16 cellular contexts compared by ENCODE assay signal in genomic region chr17:40484973-40485530, GRCh38. TPM values are rescaled to one million over a fixed set of nuclear protein-coding genes. Genes with fewer than 3 reads are reported as not detected.
DNase-seq lines count a peak whose midpoint lies in the region; ATAC-seq, FAIRE-seq and TF ChIP-seq lines count a peak whose summit lies in the region.
"Had no signal": no experiment of that assay in that cellular context is flagged by ENCODE, and none has a peak within 500 bp of the region (broad histone marks: within the 10 kb centered on the region; RNA-seq: fewer than 3 reads in every experiment).

No MANE protein-coding gene starts in this region.

- H3K23ac ChIP-seq in trophoblast cell (ENCODE audit: low read length): no peak overlapping the region

- H3K9ac ChIP-seq in PC-3 (ENCODE audit: low read length) (peak overlapping the region; percentile 79), trophoblast cell (ENCODE audit: low read length) (no peak overlapping the region)

- H2BK12ac ChIP-seq in trophoblast cell (ENCODE audit: low read length): no peak overlapping the region

- no peak overlapping the region for H4K91ac ChIP-seq in trophoblast cell (ENCODE audit: low read depth, low read length)

- POLR2A ChIA-PET in PC-3 (lab: Charles Lee; ENCODE audit: unreplicated experiment): no interaction called here

- H2AFZ ChIP-seq in ACC112 (ENCODE audit: low read length, unreplicated experiment) (no peak overlapping the region), PC-3 (ENCODE audit: low read length) (no peak overlapping the region), trophoblast cell (ENCODE audit: insufficient read depth, low read length, poor library complexity) (no peak overlapping the region)

- H3K27me3 ChIP-seq in ACC112 (ENCODE audit: insufficient read depth, low read length) (no peaks in the 10 kb centered on the region), PC-3 (ENCODE audit: low read length) (no peaks in the 10 kb centered on the region), trophoblast cell (ENCODE audit: insufficient read depth, low read length) (no peaks in the 10 kb centered on the region), ovary (no peaks in the 10 kb centered on the region), small intestine (ENCODE audit: control insufficient read depth in 2 of 2, insufficient read depth in 2 of 2, low read length in 2 of 2) (no peaks in the 10 kb centered on the region)

- WGBS in trophoblast cell (ENCODE audit: extremely low coverage, insufficient coverage, insufficient read length): no CpG with 5 or more reads among the region's 7 CpGs
- WGBS in ovary, 3 donors: 70 to 86% (median 75%) methylated on average over 7 of the region's 7 CpGs
- 80 to 83% (median 83%) methylated on average over 7 of the region's 7 CpGs for WGBS in small intestine, 3 donors

- H3K4me2 ChIP-seq in PC-3 (ENCODE audit: low read length): 0 out of 2 replicates have a peak overlapping the region, but pooled peaks have one; percentile 74
- no peak overlapping the region for H3K4me2 ChIP-seq in trophoblast cell (ENCODE audit: low read length)

- no peaks in the 10 kb centered on the region for H3K9me2 ChIP-seq in PC-3 (replicated peaks; ENCODE audit: low read length)

- CTCF ChIA-PET in PC-3 (lab: Charles Lee): interaction anchor here (0.6 kb wide), 1 partner anchor 9 kb away, joined by 15 read pairs; no protein-coding TSS in a partner anchor

- intact Hi-C loops in PC-3 (cut with micrococcal nuclease): loop anchor here (5.0 kb wide), 1 partner anchor 47 kb away; no protein-coding TSS in a partner anchor
- intact Hi-C loops in ovary (cut with DNase I): loop anchor here in 1 of 4 donors (10.0 kb wide), 1 partner anchor 50 kb away; no protein-coding TSS in a partner anchor

- no peak for FAIRE-seq in small intestine (lab: Jason Lieb, UNC)
- FAIRE-seq: endothelial cell of umbilical vein, RCC 7860 had no signal

- no peaks in the 10 kb centered on the region for H3K36me3 ChIP-seq in ACC112 (ENCODE audit: insufficient read depth, low read length)
- H3K36me3 ChIP-seq in PC-3 (ENCODE audit: low read depth, low read length): peaks cover 58% of the 10 kb centered on the region
- H3K36me3 ChIP-seq in trophoblast cell (ENCODE audit: control insufficient read depth in 1 of 2, insufficient read depth in 2 of 2, low read length in 2 of 2): no peaks in the 10 kb centered on the region
- no peaks in the 10 kb centered on the region for H3K36me3 ChIP-seq in ovary
- H3K36me3 ChIP-seq in small intestine (ENCODE audit: control insufficient read depth in 2 of 2, insufficient read depth in 2 of 2, low read length in 2 of 2): no peaks in the 10 kb centered on the region
- H3K36me3 ChIP-seq: HAP-1 had no signal

- H3K4me3 ChIP-seq in ACC112 (ENCODE audit: low read depth, low read length): no peak overlapping the region
- no peak overlapping the region for H3K4me3 ChIP-seq in PC-3 (ENCODE audit: low read length)
- no peak overlapping the region for H3K4me3 ChIP-seq in trophoblast cell (ENCODE audit: low read depth, low read length)
- H3K4me3 ChIP-seq in ovary: no peak overlapping the region
- H3K4me3 ChIP-seq in small intestine (ENCODE audit: low read depth in 1 of 2, low read length in 2 of 2): no peak overlapping the region
- H3K4me3 ChIP-seq: HAP-1 had no signal

- H3K9me3 ChIP-seq in PC-3 (ENCODE audit: low read length): no peaks in the 10 kb centered on the region
- no peaks in the 10 kb centered on the region for H3K9me3 ChIP-seq in trophoblast cell (ENCODE audit: insufficient read depth, low read depth, low read length)
- no peaks in the 10 kb centered on the region for H3K9me3 ChIP-seq in ovary
- H3K9me3 ChIP-seq in small intestine (ENCODE audit: control insufficient read depth, low read depth): no peaks in the 10 kb centered on the region
- H3K9me3 ChIP-seq: HAP-1 had no signal

- H3K4ac ChIP-seq in trophoblast cell (ENCODE audit: low read depth, low read length): no peak overlapping the region

- peaks cover 10% of the 10 kb centered on the region for H3K79me1 ChIP-seq in trophoblast cell (ENCODE audit: low read length)

- peaks cover 4% of the 10 kb centered on the region for H3K36me3 Mint-ChIP-seq in central memory CD8-positive, alpha-beta T cell (ENCODE audit: insufficient read depth)

- peaks cover 86% of the 10 kb centered on the region for H3K4me1 Mint-ChIP-seq in central memory CD8-positive, alpha-beta T cell

- peak overlapping the region; percentile 18 for H2AK5ac ChIP-seq in trophoblast cell (ENCODE audit: low read length)

- peak overlapping the region; percentile 33 for H2BK120ac ChIP-seq in trophoblast cell (ENCODE audit: insufficient read depth, low read length, poor library complexity)

- no peak for DNase-seq in PC-3
- no peak for DNase-seq in central memory CD8-positive, alpha-beta T cell (ENCODE audit: low spot score in 2 of 2)
- DNase-seq in trophoblast cell: no peak
- no peak for DNase-seq in ovary
- no peak for DNase-seq in NCI-H1105 treated with DMSO at 0.1 percent for 48 hours (lab: John Stamatoyannopoulos, UW)
- DNase-seq in small intestine: no peak
- DNase-seq: GDM1; glutamatergic neuron; NCI-H2107; NCI-H748 treated with DMSO at 0.1 percent for 48 hours; stimulated activated naive CD8-positive, alpha-beta T cell treated with anti-CD3 and anti-CD28 coated beads, Interleukin-15, Interleukin-2, amounts not matched to agents 100 U/mL and 50 U/mL, for 24 hours had no signal

- no peaks in the 10 kb centered on the region for H4K20me1 ChIP-seq in PC-3 (ENCODE audit: low read length)

- no peak for TF ChIP-seq POLR2A in ovary (IDR thresholded peaks at IDR 0.05)

- H3K79me2 ChIP-seq in ACC112 (ENCODE audit: control insufficient read depth, insufficient read depth, low read length, unreplicated experiment): no peaks in the 10 kb centered on the region
- H3K79me2 ChIP-seq in PC-3 (ENCODE audit: low read length): no peaks in the 10 kb centered on the region
- H3K79me2 ChIP-seq in trophoblast cell (ENCODE audit: control insufficient read depth, insufficient read depth, low read length, poor library complexity): no peaks in the 10 kb centered on the region

- ATAC-seq in PC-3 (no peak), HG03139 (IDR thresholded peaks at IDR 0.05; ENCODE audit: unreplicated experiment) (no peak)
- ATAC-seq in central memory CD8-positive, alpha-beta T cell (replicated peaks; ENCODE audit: extremely low read depth, poor library complexity, severe bottlenecking): no peak
- ATAC-seq: stimulated activated naive CD8-positive, alpha-beta T cell treated with anti-CD3 and anti-CD28 coated beads, Interleukin-15, Interleukin-2, amounts not matched to agents 100 U/mL and 50 U/mL, for 24 hours had no signal

- TF ChIP-seq EP300 in ovary (IDR thresholded peaks at IDR 0.05): no peak

- no peak overlapping the region for H4K12ac ChIP-seq in trophoblast cell (ENCODE audit: low read depth, low read length)

- no TSS peak for BruUV-seq in PC-3 (replicated peaks; lab: Mats Ljungman, UMichigan)

- peak overlapping the region; percentile 37 for H3K27ac Mint-ChIP-seq in central memory CD8-positive, alpha-beta T cell (ENCODE audit: low read depth)

- no peak overlapping the region for H2BK5ac ChIP-seq in trophoblast cell (ENCODE audit: low read depth, low read length, poor library complexity)

- H3K27me3 Mint-ChIP-seq in central memory CD8-positive, alpha-beta T cell: no peaks in the 10 kb centered on the region

- peaks cover 31% of the 10 kb centered on the region for H3F3A ChIP-seq in PC-3 (ENCODE audit: low read length, unreplicated experiment)

- H3K4me1 ChIP-seq in ACC112 (ENCODE audit: control insufficient read depth, insufficient read depth, low read length, unreplicated experiment) (peaks cover 58% of the 10 kb centered on the region), PC-3 (ENCODE audit: insufficient read depth, low read length) (peaks cover 60% of the 10 kb centered on the region), trophoblast cell (ENCODE audit: control insufficient read depth in 1 of 2, insufficient read depth in 2 of 2, low read length in 2 of 2) (peaks cover 20 to 34% of the 10 kb centered on the region in 2 experiments), ovary (ENCODE audit: insufficient read depth) (peaks cover 9% of the 10 kb centered on the region), small intestine (ENCODE audit: control insufficient read depth in 2 of 2, insufficient read depth in 1 of 2, low read depth in 1 of 2, low read length in 1 of 2) (peaks cover 0 to 1% of the 10 kb centered on the region in 2 donors)
- H3K4me1 ChIP-seq: HAP-1 had no signal

- no peak overlapping the region for H3K18ac ChIP-seq in trophoblast cell (ENCODE audit: low read length)

- H3K4me3 Mint-ChIP-seq in central memory CD8-positive, alpha-beta T cell: no peak overlapping the region

- no peaks in the 10 kb centered on the region for H3K9me3 Mint-ChIP-seq in central memory CD8-positive, alpha-beta T cell

- no peak overlapping the region for H3K14ac ChIP-seq in trophoblast cell (ENCODE audit: low read length)

- H3K27ac ChIP-seq in ACC112 (ENCODE audit: low read depth, low read length) (peak overlapping the region; percentile 98), PC-3 (ENCODE audit: low read length) (peak overlapping the region; percentile 99), trophoblast cell (ENCODE audit: low read depth, low read length) (no peak overlapping the region), ovary (no peak overlapping the region), small intestine (ENCODE audit: low read depth in 1 of 2, low read length in 1 of 2) (peak overlapping the region in 1 of 2 donors; percentile 88)

- H4K8ac ChIP-seq in trophoblast cell (ENCODE audit: low read depth, low read length): no peak overlapping the region

- TF ChIP-seq CTCF in PC-3 (conservative IDR thresholded peaks at IDR 0.05; ENCODE audit: low read depth, low read length) (no peak), ovary (IDR thresholded peaks at IDR 0.05) (no peak)

RNA-seq across cellular contexts. Expression of gene TNS4, which starts 16.4 kb away (rescaled TPM):
- 127 and 128 TPM in 2 replicates for total RNA-seq in PC-3 (2014; rRNA removed)
- 0.79 and 1.1 TPM in 2 replicates for polyA plus RNA-seq in trophoblast cell (2013)
- 1 to 10 TPM in 1 of 7 donors, under 1 TPM in 2, not detected in 4; 0.13 to 6.2 (median 0.95) TPM for total RNA-seq in ovary
- under 1 TPM in 1 of 2 donors, not detected in 1; 0.13 TPM for polyA plus RNA-seq in ovary
- 1 to 10 TPM in 1 of 3 donors, not detected in 2; 3.0 TPM for polyA plus RNA-seq in small intestine
- total RNA-seq: endothelial cell of umbilical vein had no signal
- polyA plus RNA-seq: endothelial cell of umbilical vein had no signal

RNA-seq across cellular contexts. Expression of gene IGFBP4, which starts 41.8 kb away (rescaled TPM):
- total RNA-seq in PC-3 (2014; rRNA removed) (164 and 297 TPM in 2 replicates), ovary (1,000 to 10,000 TPM in 5 of 7 donors, 100 to 1,000 TPM in 2; 457 to 3,447 (median 1,460) TPM)
- polyA plus RNA-seq in trophoblast cell (2013): 68.1 and 68.9 TPM in 2 replicates
- polyA plus RNA-seq in ovary (100 to 1,000 TPM; 634 to 809 TPM), small intestine (100 to 1,000 TPM in 1 of 3 donors, 10 to 100 TPM in 2; 19.2 to 282 (median 36.7) TPM)

Comparison
In these comparisons a context has a peak if more than half of its experiments do, and no peak if none do; other contexts are left out.
1. H3K27ac ChIP-seq: peak in ACC112 (single experiment) and PC-3 (single experiment); none in trophoblast cell (single experiment) and ovary (0 of 2).
2. RNA of gene TNS4, which starts 16.4 kb away (total RNA-seq): 127 to 128 TPM in PC-3; 0.13 to 6.2 TPM in ovary; every median in the first group is over 10 times any median in the second.